34 cellular contexts compared by ENCODE assay signal in genomic region chr1:20533635-20534034, GRCh38. TPM values are rescaled to one million over a fixed set of nuclear protein-coding genes. Genes with fewer than 3 reads are reported as not detected.
"Had no signal": no experiment of that assay in that cellular context is flagged by ENCODE, and none has a peak within 500 bp of the region (broad histone marks: within the 10 kb centered on the region; RNA-seq: fewer than 3 reads in every experiment).

No MANE protein-coding gene starts in this region.

- H3K9me3 Mint-ChIP-seq: activated B cell treated with CpG ODN at 0.5 μM for 24 hours; activated CD4-positive, alpha-beta memory T cell treated with anti-CD3 and anti-CD28 coated beads, Interleukin-2, amount 10 ng/mL, durations not matched to agents 7 days and 5 days; activated naive CD8-positive, alpha-beta T cell treated with anti-CD3 and anti-CD28 coated beads for 36 hours; activated T-cell treated with anti-CD3 and anti-CD28 coated beads, Interleukin-2, amount 50 U/mL, for 72 hours; activated T-helper 17 cell treated with anti-CD3 and anti-CD28 coated beads, Interleukin-2, amount 50 U/mL, for 72 hours; T-cell had no signal

- H3K36me3 Mint-ChIP-seq: activated CD8-positive, alpha-beta memory T cell treated with anti-CD3 and anti-CD28 coated beads, Interleukin-2, amount 10 ng/mL, durations not matched to agents 7 days and 5 days; activated naive CD8-positive, alpha-beta T cell treated with anti-CD3 and anti-CD28 coated beads for 36 hours; T-cell had no signal

- H3K4me3 Mint-ChIP-seq: activated B cell treated with CpG ODN at 0.5 μM for 24 hours; activated CD4-positive, alpha-beta memory T cell treated with anti-CD3 and anti-CD28 coated beads, Interleukin-2, amount 10 ng/mL, durations not matched to agents 7 days and 5 days; activated CD8-positive, alpha-beta memory T cell treated with anti-CD3 and anti-CD28 coated beads, Interleukin-2, amount 10 ng/mL, durations not matched to agents 7 days and 5 days; activated naive CD8-positive, alpha-beta T cell treated with anti-CD3 and anti-CD28 coated beads for 36 hours; activated T-cell treated with anti-CD3 and anti-CD28 coated beads, Interleukin-2, amount 50 U/mL, for 72 hours; activated T-helper 17 cell treated with anti-CD3 and anti-CD28 coated beads, Interleukin-2, amount 50 U/mL, for 72 hours; T-cell; T-helper 17 cell had no signal

- H3K4me1 Mint-ChIP-seq: activated B cell treated with CpG ODN at 0.5 μM for 24 hours; activated CD4-positive, alpha-beta memory T cell treated with anti-CD3 and anti-CD28 coated beads, Interleukin-2, amount 10 ng/mL, durations not matched to agents 7 days and 5 days; activated CD8-positive, alpha-beta memory T cell treated with anti-CD3 and anti-CD28 coated beads, Interleukin-2, amount 10 ng/mL, durations not matched to agents 7 days and 5 days; activated naive CD8-positive, alpha-beta T cell treated with anti-CD3 and anti-CD28 coated beads for 36 hours; activated T-helper 17 cell treated with anti-CD3 and anti-CD28 coated beads, Interleukin-2, amount 50 U/mL, for 72 hours; T-cell had no signal

- H3K27ac Mint-ChIP-seq: activated B cell treated with CpG ODN at 0.5 μM for 24 hours; activated CD4-positive, alpha-beta memory T cell treated with anti-CD3 and anti-CD28 coated beads, Interleukin-2, amount 10 ng/mL, durations not matched to agents 7 days and 5 days; activated CD8-positive, alpha-beta memory T cell treated with anti-CD3 and anti-CD28 coated beads, Interleukin-2, amount 10 ng/mL, durations not matched to agents 7 days and 5 days; activated naive CD8-positive, alpha-beta T cell treated with anti-CD3 and anti-CD28 coated beads for 36 hours; activated T-cell treated with anti-CD3 and anti-CD28 coated beads, Interleukin-2, amount 50 U/mL, for 72 hours; activated T-helper 17 cell treated with anti-CD3 and anti-CD28 coated beads, Interleukin-2, amount 50 U/mL, for 72 hours; T-cell; T-helper 17 cell had no signal

- DNase-seq: activated B cell treated with CpG ODN at 0.5 μM for 24 hours; activated CD4-positive, alpha-beta memory T cell treated with anti-CD3 and anti-CD28 coated beads, Interleukin-2, amount 10 ng/mL, durations not matched to agents 7 days and 5 days; activated CD4-positive, alpha-beta T cell treated with anti-CD3 and anti-CD28 coated beads for 4 hours; activated CD4-positive, alpha-beta T cell treated with anti-CD3 and anti-CD28 coated beads, Interleukin-2, amount 50 U/mL, for 1 hour; activated CD4-positive, CD25-positive, alpha-beta regulatory T cell treated with anti-CD3 and anti-CD28 coated beads, Interleukin-2, amount 50 U/mL, for 72 hours; activated CD8-positive, alpha-beta memory T cell treated with anti-CD3 and anti-CD28 coated beads for 24 hours; activated CD8-positive, alpha-beta memory T cell treated with anti-CD3 and anti-CD28 coated beads, Interleukin-2, amount 10 ng/mL, durations not matched to agents 7 days and 5 days; activated CD8-positive, alpha-beta memory T cell treated with anti-CD3 and anti-CD28 coated beads, Interleukin-2, amount 50 U/mL, for 48 hours; activated effector memory CD4-positive, alpha-beta T cell treated with anti-CD3 and anti-CD28 coated beads, Interleukin-2, amount 50 U/mL, for 16 hours; activated naive CD4-positive, alpha-beta T cell; activated naive CD4-positive, alpha-beta T cell treated with anti-CD3 and anti-CD28 coated beads, Interleukin-2, amount 50 U/mL, for 16 hours; activated naive CD8-positive, alpha-beta T cell treated with anti-CD3 and anti-CD28 coated beads for 36 hours; activated T-cell treated with anti-CD3 and anti-CD28 coated beads, Interleukin-2, amount 50 U/mL, for 72 hours; amniotic stem cell; aorta; brain microvascular endothelial cell; central memory CD4-positive, alpha-beta T cell; Karpas-422; NCI-H1105; NCI-H1417 treated with DMSO at 0.1 percent for 48 hours; NCI-H1694 treated with DMSO at 0.1 percent for 48 hours; NCI-H2029; NCI-H345; NCI-H524 treated with DMSO at 0.1 percent for 48 hours; Peyer's patch; SIG-M5; T-cell; T-helper 17 cell; T-helper 9 cell had no signal

- ATAC-seq: activated CD8-positive, alpha-beta memory T cell treated with anti-CD3 and anti-CD28 coated beads, Interleukin-2, amount 10 ng/mL, durations not matched to agents 7 days and 5 days; activated T-cell treated with anti-CD3 and anti-CD28 coated beads, Interleukin-2, amount 50 U/mL, for 72 hours; activated T-helper 17 cell treated with anti-CD3 and anti-CD28 coated beads, Interleukin-2, amount 50 U/mL, for 72 hours; SK-N-SH treated with all-trans-retinoic acid at 6 μM for 48 hours; T-cell; T-helper 17 cell had no signal

RNA-seq across cellular contexts. Expression of gene FAM43B, which starts 18.7 kb away (rescaled TPM):
- total RNA-seq: activated B cell treated with CpG ODN at 0.5 μM for 24 hours; activated CD4-positive, alpha-beta memory T cell treated with anti-CD3 and anti-CD28 coated beads, Interleukin-2, amount 10 ng/mL, durations not matched to agents 7 days and 5 days; activated CD8-positive, alpha-beta memory T cell treated with anti-CD3 and anti-CD28 coated beads, Interleukin-2, amount 10 ng/mL, durations not matched to agents 7 days and 5 days; activated naive CD8-positive, alpha-beta T cell treated with anti-CD3 and anti-CD28 coated beads for 36 hours; activated T-cell treated with anti-CD3 and anti-CD28 coated beads, Interleukin-2, amount 50 U/mL, for 72 hours; activated T-helper 17 cell treated with anti-CD3 and anti-CD28 coated beads, Interleukin-2, amount 50 U/mL, for 72 hours; MCF 10A; NCI-H460; Peyer's patch; SK-MEL-5; T-cell; T-helper 17 cell had no signal

RNA-seq across cellular contexts. Expression of gene CDA, which starts 55.3 kb away (rescaled TPM):
- total RNA-seq: activated B cell treated with CpG ODN at 0.5 μM for 24 hours; activated CD4-positive, alpha-beta memory T cell treated with anti-CD3 and anti-CD28 coated beads, Interleukin-2, amount 10 ng/mL, durations not matched to agents 7 days and 5 days; activated CD8-positive, alpha-beta memory T cell treated with anti-CD3 and anti-CD28 coated beads, Interleukin-2, amount 10 ng/mL, durations not matched to agents 7 days and 5 days; activated naive CD8-positive, alpha-beta T cell treated with anti-CD3 and anti-CD28 coated beads for 36 hours; activated T-cell treated with anti-CD3 and anti-CD28 coated beads, Interleukin-2, amount 50 U/mL, for 72 hours; activated T-helper 17 cell treated with anti-CD3 and anti-CD28 coated beads, Interleukin-2, amount 50 U/mL, for 72 hours; MCF 10A; SK-MEL-5 had no signal
